ENCODE assay signal across 13 cellular contexts in the genomic region with DNA sequence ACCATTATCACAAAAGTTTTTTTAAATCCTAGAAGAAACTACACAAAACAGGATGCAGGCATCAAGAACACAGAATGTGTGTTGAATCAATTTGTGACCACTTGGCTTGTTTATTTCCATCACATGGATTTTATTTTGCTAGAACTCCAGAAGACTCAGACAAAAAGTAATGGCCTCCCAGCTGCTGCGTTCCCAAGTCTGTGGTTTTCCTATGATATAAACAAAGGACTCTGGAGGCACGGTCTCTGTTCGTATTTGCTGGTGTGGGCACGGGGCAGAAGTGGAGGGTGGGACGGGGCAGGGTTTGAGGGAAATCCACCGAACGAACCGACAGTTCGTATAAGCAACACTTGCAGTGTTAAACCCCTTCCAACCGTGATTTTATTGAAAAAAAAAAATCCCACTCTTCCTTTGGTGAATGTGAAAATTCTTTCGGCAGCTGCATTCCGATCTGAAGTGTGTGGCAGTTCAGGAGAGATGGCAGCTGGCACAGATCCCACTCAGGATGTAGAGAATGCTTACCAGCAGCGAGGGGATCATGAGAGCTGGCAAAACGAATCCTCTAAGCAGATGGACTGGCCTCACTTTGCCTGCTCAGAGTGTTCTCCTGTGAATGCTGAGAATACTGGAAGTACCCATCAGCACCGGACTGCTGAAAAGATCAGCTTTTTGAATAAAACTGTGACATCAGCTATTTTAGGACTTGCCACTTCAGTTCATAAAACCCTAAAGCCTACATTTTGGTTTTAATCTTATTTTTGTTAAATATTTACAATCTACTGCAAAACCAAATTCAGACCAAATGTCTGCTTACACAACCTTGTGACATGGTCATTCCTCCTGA.
DNase-seq lines count a peak whose midpoint lies in the region; ATAC-seq and TF ChIP-seq lines count a peak whose summit lies in the region.
"Had no signal": no experiment of that assay in that cellular context is flagged by ENCODE, and none has a peak within 500 bp of the region (broad histone marks: within the 10 kb centered on the region; RNA-seq: fewer than 3 reads in every experiment).

No MANE protein-coding gene starts in this region.

- TF ChIP-seq CTCF in AG04450 (IDR thresholded peaks at IDR 0.05; ENCODE audit: low read depth, low read length) (no peak), brain (conservative IDR thresholded peaks at IDR 0.05) (no peak), mesothelial cell of epicardium (IDR thresholded peaks at IDR 0.05; ENCODE audit: unreplicated experiment) (no peak), coronary artery (IDR thresholded peaks at IDR 0.05) (no peak)
- TF ChIP-seq CTCF in CD8-positive, alpha-beta T cell (IDR thresholded peaks at IDR 0.05), result no peak

- H3K27ac ChIP-seq in AG04450 (ENCODE audit: low read depth, low read length) (peak overlapping the region; percentile 91), coronary artery (no peak overlapping the region)
- no peak overlapping the region for H3K27ac ChIP-seq in CD8-positive, alpha-beta T cell (ENCODE audit: low read depth, low read length)

- no peaks in the 10 kb centered on the region for H3K27me3 ChIP-seq in AG04450 (ENCODE audit: control insufficient read depth, insufficient read depth, low read length)
- no peaks in the 10 kb centered on the region for H3K27me3 ChIP-seq in CD8-positive, alpha-beta T cell (ENCODE audit: insufficient read depth, low read length)

- peaks cover 18% of the 10 kb centered on the region for H3K36me3 ChIP-seq in CD8-positive, alpha-beta T cell (ENCODE audit: insufficient read depth, low read length)

- no peaks in the 10 kb centered on the region for H3K9me3 ChIP-seq in AG04450 (ENCODE audit: control insufficient read depth, insufficient read depth, low read length)
- no peaks in the 10 kb centered on the region for H3K9me3 ChIP-seq in CD8-positive, alpha-beta T cell (ENCODE audit: low read length)

- H3K27ac Mint-ChIP-seq in brain, result peak overlapping the region in 4 of 5 experiments; percentile 19 to 71 (median 44)
- H3K27ac Mint-ChIP-seq in mesothelial cell of epicardium, result peak overlapping the region; percentile 69
- H3K27ac Mint-ChIP-seq in CD8-positive, alpha-beta T cell, result no peak overlapping the region
- H3K27ac Mint-ChIP-seq: natural killer cell had no signal

- H3K9me3 Mint-ChIP-seq in brain (no peaks in the 10 kb centered on the region), mesothelial cell of epicardium (no peaks in the 10 kb centered on the region)
- no peaks in the 10 kb centered on the region for H3K9me3 Mint-ChIP-seq in CD8-positive, alpha-beta T cell
- H3K9me3 Mint-ChIP-seq: natural killer cell had no signal

- no peaks in the 10 kb centered on the region for H3K4me1 ChIP-seq in CD8-positive, alpha-beta T cell (ENCODE audit: insufficient read depth, low read length)

- peak overlapping the region; percentile 49 for H3K4me3 ChIP-seq in AG04450 (ENCODE audit: low read depth, low read length)
- no peak overlapping the region for H3K4me3 ChIP-seq in coronary artery
- H3K4me3 ChIP-seq in CD8-positive, alpha-beta T cell (ENCODE audit: low read depth, low read length), result no peak overlapping the region

- H3K27me3 Mint-ChIP-seq in brain, result no peaks in the 10 kb centered on the region
- no peaks in the 10 kb centered on the region for H3K27me3 Mint-ChIP-seq in mesothelial cell of epicardium (ENCODE audit: low read depth)
- H3K27me3 Mint-ChIP-seq in CD8-positive, alpha-beta T cell (ENCODE audit: low read depth), result no peaks in the 10 kb centered on the region

- intact Hi-C loops in CD8-positive, alpha-beta T cell (cut with DNase I, micrococcal nuclease), result no loop called here

- H3K4me1 Mint-ChIP-seq in brain (peaks cover 13% of the 10 kb centered on the region), mesothelial cell of epicardium (peaks cover 5% of the 10 kb centered on the region)
- no peaks in the 10 kb centered on the region for H3K4me1 Mint-ChIP-seq in CD8-positive, alpha-beta T cell (ENCODE audit: low read depth)
- H3K4me1 Mint-ChIP-seq: natural killer cell had no signal

- H3K36me3 Mint-ChIP-seq in brain (peaks cover 77% of the 10 kb centered on the region), mesothelial cell of epicardium (peaks cover 46% of the 10 kb centered on the region)
- peaks cover 75% of the 10 kb centered on the region for H3K36me3 Mint-ChIP-seq in CD8-positive, alpha-beta T cell

- ATAC-seq in CD8-positive, alpha-beta T cell, result no peak
- no peak for ATAC-seq in GM21723 (IDR thresholded peaks at IDR 0.05; ENCODE audit: unreplicated experiment)
- no peak for ATAC-seq in HG03521 (IDR thresholded peaks at IDR 0.05; ENCODE audit: unreplicated experiment)
- ATAC-seq: natural killer cell, Panc1 had no signal

- CTCF ChIA-PET in AG04450 (lab: Charles Lee), result no interaction called here
- CTCF ChIA-PET in CD8-positive, alpha-beta T cell (lab: Charles Lee), result no interaction called here

- DNase-seq in AG04450 (ENCODE audit: low read depth, low spot score), result peak; percentile 71
- DNase-seq in HS-27A (ENCODE audit: low read depth), result peak; percentile 64
- no peak for DNase-seq in mesothelial cell of epicardium (ENCODE audit: low spot score in 2 of 2, unreplicated experiment in 2 of 2)
- no peak for DNase-seq in coronary artery (ENCODE audit: low spot score)
- DNase-seq in CD8-positive, alpha-beta T cell, result no peak
- DNase-seq: activated T-cell treated with anti-CD3 and anti-CD28 coated beads, Interleukin-2, amount 50 U/mL, for 48 hours; cortex of kidney; hippocampal formation; natural killer cell had no signal

- POLR2A ChIA-PET in AG04450 (lab: Yijun Ruan, JAX), result interaction anchor here (0.6 to 1.8 kb wide), 7 partner anchors 11 to 148 kb away, joined by 3 to 6 read pairs (median 4); no protein-coding TSS in a partner anchor
- POLR2A ChIA-PET in CD8-positive, alpha-beta T cell (lab: Charles Lee), result no interaction called here

- H3K4me3 Mint-ChIP-seq in brain (peak overlapping the region in 2 of 5 experiments; percentile 47 to 49), mesothelial cell of epicardium (no peak overlapping the region)
- H3K4me3 Mint-ChIP-seq in CD8-positive, alpha-beta T cell, result no peak overlapping the region
- H3K4me3 Mint-ChIP-seq: natural killer cell had no signal

Comparison
In these comparisons a context has a peak if more than half of its experiments do, and no peak if none do; other contexts are left out.
1. DNase-seq: peak in AG04450 (single experiment) and HS-27A (single experiment); none in mesothelial cell of epicardium (0 of 2), coronary artery (single experiment) and CD8-positive, alpha-beta T cell (0 of 7).